7 cellular contexts compared by ENCODE assay signal in the genomic region with DNA sequence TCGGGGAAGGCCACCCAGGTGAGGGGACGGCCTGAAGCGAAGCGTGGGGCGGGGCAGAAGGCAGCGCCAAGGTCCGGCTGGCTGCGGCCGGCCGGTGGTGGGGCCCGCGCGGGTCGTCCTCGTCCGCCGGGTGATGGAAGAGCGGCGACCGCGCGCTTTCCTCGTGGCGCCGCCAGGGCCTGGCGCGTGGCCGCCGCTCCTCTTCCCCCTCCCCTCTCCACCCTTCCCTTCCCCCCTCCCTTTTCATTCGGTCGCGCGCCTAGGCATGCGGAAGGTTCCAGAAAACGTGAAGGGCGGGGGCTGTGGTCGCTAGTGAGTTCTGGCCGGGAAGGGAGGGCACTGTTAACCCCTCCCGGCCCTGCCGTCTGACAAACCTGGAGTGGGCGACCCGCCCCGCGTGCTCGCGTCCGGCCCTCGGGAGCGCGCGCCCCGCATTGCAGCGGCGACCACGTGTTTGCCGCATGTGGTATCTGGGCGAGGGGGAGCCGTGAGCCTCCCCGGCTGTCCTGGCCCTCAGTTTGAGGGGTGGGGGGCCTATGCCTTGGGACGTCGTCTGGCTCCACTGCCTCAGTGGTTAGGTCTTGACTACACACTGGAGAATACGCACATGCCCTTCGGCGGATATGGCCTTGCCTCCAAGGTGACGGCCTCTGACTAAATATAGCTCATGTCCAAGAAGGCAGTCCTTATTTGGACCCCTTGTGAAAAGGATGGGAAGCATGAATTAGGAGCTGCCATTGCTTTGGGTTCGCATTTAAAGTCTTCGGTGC. TPM values are rescaled to one million over a fixed set of nuclear protein-coding genes. Genes with fewer than 3 reads are reported as not detected.
A peak's percentile ranks its signal among the peaks of the same experiment; 100 is the strongest.
DNase-seq lines count a peak whose midpoint lies in the region; ATAC-seq and TF ChIP-seq lines count a peak whose summit lies in the region.

No MANE protein-coding gene starts in this region.

- H3K4me1 Mint-ChIP-seq in HFFc6 (ENCODE audit: low read depth) = peaks cover 65% of the 10 kb centered on the region

- H3K4me1 ChIP-seq in duodenal mucosa (ENCODE audit: control insufficient read depth in 1 of 2, insufficient read depth in 2 of 2, low read length in 2 of 2) = peaks cover 25 to 36% of the 10 kb centered on the region in 2 donors
- H3K4me1 ChIP-seq in lung (ENCODE audit: control insufficient read depth in 2 of 2, insufficient read depth in 2 of 2, low read length in 2 of 2) = peaks cover 3 to 6% of the 10 kb centered on the region in 2 donors

- H3K27me3 ChIP-seq in duodenal mucosa (ENCODE audit: control insufficient read depth in 1 of 2, insufficient read depth in 2 of 2, low read length in 2 of 2) (no peaks in the 10 kb centered on the region), lung (ENCODE audit: control insufficient read depth, insufficient read depth) (no peaks in the 10 kb centered on the region)

- peak; percentile 69 for DNase-seq in GM13977 (ENCODE audit: low spot score)
- peak; percentile 47 for DNase-seq in HFFc6
- peak; percentile 34 to 61 for DNase-seq in NCI-H1930 (lab: John Stamatoyannopoulos, UW)
- DNase-seq in activated CD4-positive, alpha-beta T cell treated with anti-CD3 and anti-CD28 coated beads, Interleukin-2, amount 50 U/mL, for 4 hours = peak; percentile 73 to 77
- peak; percentile 80 for DNase-seq in lung (ENCODE audit: low spot score)
- DNase-seq in stimulated activated CD4-positive, alpha-beta T cell treated with anti-CD3 and anti-CD28 coated beads, TNF-alpha, amount 100 ng/mL, for 48 hours (ENCODE audit: low read depth in 3 of 3) = peak; percentile 47 to 66 (median 65)

- H3K9me3 Mint-ChIP-seq in HFFc6 = no peaks in the 10 kb centered on the region

- peak overlapping the region; percentile 97 to 99 for H3K4me3 ChIP-seq in duodenal mucosa (ENCODE audit: low read depth in 1 of 2, low read length in 2 of 2)
- H3K4me3 ChIP-seq in lung = peak overlapping the region; percentile 100

- H3K9me3 ChIP-seq in duodenal mucosa (ENCODE audit: control insufficient read depth in 1 of 2, low read length in 2 of 2) = no peaks in the 10 kb centered on the region
- no peaks in the 10 kb centered on the region for H3K9me3 ChIP-seq in lung (ENCODE audit: control insufficient read depth in 2 of 2, insufficient read depth in 1 of 2, low read length in 1 of 2)

- H3K4me3 Mint-ChIP-seq in HFFc6 = peak overlapping the region; percentile 93

- H3K9ac ChIP-seq in duodenal mucosa (ENCODE audit: low read depth in 1 of 2, low read length in 2 of 2) = peak overlapping the region; percentile 98 to 99

- peak; percentile 36 for ATAC-seq in lung (ENCODE audit: insufficient read depth, low FRiP score)

- H3K36me3 ChIP-seq in duodenal mucosa (ENCODE audit: control insufficient read depth in 1 of 2, insufficient read depth in 2 of 2, low read length in 2 of 2) (peaks cover 22 to 37% of the 10 kb centered on the region in 2 donors), lung (ENCODE audit: control insufficient read depth in 2 of 2, insufficient read depth in 2 of 2, low read length in 2 of 2) (peaks cover 11 to 21% of the 10 kb centered on the region in 2 donors)

- H3K27ac ChIP-seq in duodenal mucosa (ENCODE audit: low read depth, low read length) = peak overlapping the region; percentile 99
- peak overlapping the region; percentile 98 for H3K27ac ChIP-seq in lung (ENCODE audit: low read depth in 1 of 2, low read length in 1 of 2)

- H3K36me3 Mint-ChIP-seq in HFFc6 (ENCODE audit: low read depth) = peaks cover 52% of the 10 kb centered on the region

- no peak for TF ChIP-seq CTCF in GM13977 (IDR thresholded peaks at IDR 0.05; ENCODE audit: extremely low read depth, insufficient read depth, missing control alignments)
- no peak for TF ChIP-seq CTCF in HFFc6 (IDR thresholded peaks at IDR 0.05)
- TF ChIP-seq CTCF in lung (IDR thresholded peaks at IDR 0.05; ENCODE audit: control extremely low read depth, extremely low read depth) = no peak

- 0 to 1% methylated on average over 67 of the region's 67 CpGs for WGBS in lung, 2 donors

- peaks cover 22% of the 10 kb centered on the region for H3K27me3 Mint-ChIP-seq in HFFc6 (ENCODE audit: insufficient read depth)

- in situ Hi-C loops in GM13977 (cut with MboI; ENCODE audit: low pct_unique_long_range_greater_than_20kb, low sequenced_read_pairs, unreplicated experiment) = no loop called here

- H3K27ac Mint-ChIP-seq in HFFc6 = peak overlapping the region; percentile 99

RNA-seq across cellular contexts. Expression of gene MAT2A, which starts 0.6 kb away (rescaled TPM):
- 100 to 1,000 TPM; 138 to 171 (median 158) TPM for total RNA-seq in HFFc6 (2021; fragmentation: NEBNext Ultra II Directional; extraction: Animal tissue kit (Norgen Biotek cat#: 25700))
- 100 to 1,000 TPM; 150 to 228 TPM for total RNA-seq in lung
- polyA plus RNA-seq in lung = 100 to 1,000 TPM in 1 of 2 donors, 10 to 100 TPM in 1; 79.4 to 168 TPM

RNA-seq across cellular contexts. Expression of gene GGCX, which starts 21.7 kb away (rescaled TPM):
- 10 to 100 TPM; 55.9 to 68.9 (median 62.4) TPM for total RNA-seq in HFFc6 (2021; fragmentation: NEBNext Ultra II Directional; extraction: Animal tissue kit (Norgen Biotek cat#: 25700))
- total RNA-seq in lung = 10 to 100 TPM; 41.5 to 69.2 TPM
- 10 to 100 TPM; 21.8 to 48.1 TPM for polyA plus RNA-seq in lung

RNA-seq across cellular contexts. Expression of gene VAMP8, which starts 37.8 kb away (rescaled TPM):
- under 1 TPM in 4 of 6 experiments, not detected in 2; 0.31 to 0.46 (median 0.35) TPM for total RNA-seq in HFFc6 (2021; fragmentation: NEBNext Ultra II Directional; extraction: Animal tissue kit (Norgen Biotek cat#: 25700))
- 100 to 1,000 TPM in 1 of 2 donors, 10 to 100 TPM in 1; 64.0 to 207 TPM for total RNA-seq in lung
- polyA plus RNA-seq in lung = 100 to 1,000 TPM; 434 to 626 TPM

RNA-seq across cellular contexts. Expression of gene VAMP5, which starts 44.7 kb away (rescaled TPM):
- total RNA-seq in HFFc6 (2021; fragmentation: NEBNext Ultra II Directional; extraction: Animal tissue kit (Norgen Biotek cat#: 25700)) = 10 to 100 TPM; 51.2 to 84.2 (median 71.4) TPM
- total RNA-seq in lung = 10 to 100 TPM; 18.5 to 68.8 TPM
- polyA plus RNA-seq in lung = 100 to 1,000 TPM in 1 of 2 donors, 10 to 100 TPM in 1; 77.3 to 165 TPM

RNA-seq across cellular contexts. Expression of gene RNF181, which starts 56.0 kb away (rescaled TPM):
- 100 to 1,000 TPM; 121 to 160 (median 146) TPM for total RNA-seq in HFFc6 (2021; fragmentation: NEBNext Ultra II Directional; extraction: Animal tissue kit (Norgen Biotek cat#: 25700))
- total RNA-seq in lung = 100 to 1,000 TPM in 1 of 2 donors, 10 to 100 TPM in 1; 90.2 to 105 TPM
- polyA plus RNA-seq in lung = 100 to 1,000 TPM; 265 to 296 TPM

Comparison
In these comparisons a context has a peak if more than half of its experiments do, and no peak if none do; other contexts are left out.
1. Peak in every context shown above with its lines: DNase-seq, ATAC-seq, H3K4me3 ChIP-seq and H3K27ac ChIP-seq.
2. RNA of gene VAMP8, which starts 37.8 kb away (total RNA-seq): 64.0 to 207 TPM in lung; 0.31 to 0.46 TPM in HFFc6; every median in the first group is over 10 times any median in the second.